Comparison of ENCODE assay signal across 14 cellular contexts in the genomic region with DNA sequence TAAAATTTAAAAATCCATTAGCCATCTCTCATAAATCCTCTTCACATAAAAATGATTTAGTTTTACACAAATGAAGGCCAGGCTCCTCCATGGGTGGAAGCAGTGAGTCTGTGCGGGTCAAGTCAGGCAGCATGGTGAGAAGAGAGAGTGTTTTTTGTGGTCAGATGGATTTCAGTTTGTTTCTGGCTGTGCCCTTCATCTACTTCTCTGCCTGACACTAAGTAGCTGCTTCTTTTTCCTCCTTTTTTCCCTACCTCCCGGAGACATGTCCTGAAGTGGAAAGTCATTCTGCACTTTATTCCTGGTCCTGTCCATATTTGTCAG. TPM values are rescaled to one million over a fixed set of nuclear protein-coding genes. Genes with fewer than 3 reads are reported as not detected.
DNase-seq lines count a peak whose midpoint lies in the region; ATAC-seq and TF ChIP-seq lines count a peak whose summit lies in the region.
"Had no signal": no experiment of that assay in that cellular context is flagged by ENCODE, and none has a peak within 500 bp of the region (broad histone marks: within the 10 kb centered on the region; RNA-seq: fewer than 3 reads in every experiment).

No MANE protein-coding gene starts in this region.

- DNase-seq in GM13977 (ENCODE audit: low spot score) (no peak), HT-29 (ENCODE audit: low spot score) (peak; percentile 33), fibroblast of lung (ENCODE audit: low read depth in 2 of 2) (no peak), cerebellar cortex (ENCODE audit: low spot score) (no peak), DMS 273 treated with DMSO at 0.1 percent for 48 hours (lab: John Stamatoyannopoulos, UW) (no peak), NCI-H1436 (lab: John Stamatoyannopoulos, UW) (no peak)
- no peak for DNase-seq in activated T-helper 1 cell treated with anti-CD3 and anti-CD28 coated beads, Interleukin-12 subunit alpha, Interleukin-12 subunit beta, Interleukin-2, Interleukin-4 antibody, amounts not matched to agents 30 ng/mL and 10 ng/mL and 1 ng/mL, durations not matched to agents 14 hours and 24 hours and 36 hours (ENCODE audit: low spot score)
- DNase-seq: activated naive CD8-positive, alpha-beta T cell treated with anti-CD3 and anti-CD28 coated beads for 36 hours; NCI-H187 treated with DMSO at 0.1 percent for 48 hours; stimulated activated CD4-positive, alpha-beta T cell treated with anti-CD3 and anti-CD28 coated beads, Interleukin-2, amount 100 ng/mL, for 48 hours had no signal

- ATAC-seq in GM21447 (IDR thresholded peaks at IDR 0.05; ENCODE audit: unreplicated experiment) = peak; percentile 67
- ATAC-seq: stimulated activated memory B cell treated with anti-CD40 and anti-IgM and Interleukin-4, amounts not matched to agents 10 μg/mL and 1 μg/mL and 100 μg/mL, for 72 hours had no signal

- no peaks in the 10 kb centered on the region for H3K27me3 ChIP-seq in fibroblast of lung (ENCODE audit: control insufficient read depth, insufficient read depth, low read length)
- H3K27me3 ChIP-seq: SJSA1 had no signal

- no peak overlapping the region for H3K27ac Mint-ChIP-seq in activated T-helper 1 cell treated with anti-CD3 and anti-CD28 coated beads, Interleukin-12 subunit alpha, Interleukin-12 subunit beta, Interleukin-2, Interleukin-4 antibody, amounts not matched to agents 30 ng/mL and 10 ng/mL and 1 ng/mL, durations not matched to agents 14 hours and 24 hours and 36 hours
- H3K27ac Mint-ChIP-seq: activated naive CD8-positive, alpha-beta T cell treated with anti-CD3 and anti-CD28 coated beads for 36 hours; stimulated activated memory B cell treated with anti-CD40 and anti-IgM and Interleukin-4, amounts not matched to agents 10 μg/mL and 1 μg/mL and 100 μg/mL, for 72 hours had no signal

- no peaks in the 10 kb centered on the region for H3K9me3 ChIP-seq in fibroblast of lung (ENCODE audit: control insufficient read depth, insufficient read depth, low read depth, low read length)
- H3K9me3 ChIP-seq: SJSA1 had no signal

- in situ Hi-C loops in GM13977 (cut with MboI; ENCODE audit: low pct_unique_long_range_greater_than_20kb, low sequenced_read_pairs, unreplicated experiment) = no loop called here

- H3K4me3 ChIP-seq in fibroblast of lung (replicated peaks in 1 of 4; ENCODE audit: control extremely low read depth in 1 of 4, insufficient read depth in 1 of 4, low read depth in 3 of 4, low read length in 4 of 4) = no peak overlapping the region
- H3K4me3 ChIP-seq: SJSA1 had no signal

- no peaks in the 10 kb centered on the region for H3K4me1 Mint-ChIP-seq in activated T-helper 1 cell treated with anti-CD3 and anti-CD28 coated beads, Interleukin-12 subunit alpha, Interleukin-12 subunit beta, Interleukin-2, Interleukin-4 antibody, amounts not matched to agents 30 ng/mL and 10 ng/mL and 1 ng/mL, durations not matched to agents 14 hours and 24 hours and 36 hours (ENCODE audit: low read depth)
- H3K4me1 Mint-ChIP-seq: activated naive CD8-positive, alpha-beta T cell treated with anti-CD3 and anti-CD28 coated beads for 36 hours; stimulated activated memory B cell treated with anti-CD40 and anti-IgM and Interleukin-4, amounts not matched to agents 10 μg/mL and 1 μg/mL and 100 μg/mL, for 72 hours had no signal

- H3K27ac ChIP-seq in fibroblast of lung (ENCODE audit: insufficient read depth, low read length) = no peak overlapping the region
- H3K27ac ChIP-seq: SJSA1, VCaP had no signal

- H3K4me2 ChIP-seq in fibroblast of lung (ENCODE audit: extremely low read depth, insufficient read depth, low read length) = no peak overlapping the region

- no peaks in the 10 kb centered on the region for H3K36me3 Mint-ChIP-seq in activated T-helper 1 cell treated with anti-CD3 and anti-CD28 coated beads, Interleukin-12 subunit alpha, Interleukin-12 subunit beta, Interleukin-2, Interleukin-4 antibody, amounts not matched to agents 30 ng/mL and 10 ng/mL and 1 ng/mL, durations not matched to agents 14 hours and 24 hours and 36 hours (ENCODE audit: low read depth)
- H3K36me3 Mint-ChIP-seq: activated naive CD8-positive, alpha-beta T cell treated with anti-CD3 and anti-CD28 coated beads for 36 hours; stimulated activated memory B cell treated with anti-CD40 and anti-IgM and Interleukin-4, amounts not matched to agents 10 μg/mL and 1 μg/mL and 100 μg/mL, for 72 hours had no signal

- intact Hi-C loops in activated T-helper 1 cell treated with anti-CD3 and anti-CD28 coated beads, Interleukin-12 subunit alpha, Interleukin-12 subunit beta, Interleukin-2, Interleukin-4 antibody, amounts not matched to agents 30 ng/mL and 10 ng/mL and 1 ng/mL, durations not matched to agents 14 hours and 24 hours and 36 hours (cut with micrococcal nuclease) = no loop called here

- H2AFZ ChIP-seq in fibroblast of lung (ENCODE audit: low read length) = peak overlapping the region; percentile 12

- no peaks in the 10 kb centered on the region for H3K79me2 ChIP-seq in fibroblast of lung (ENCODE audit: control insufficient read depth, insufficient read depth, low read length)

- no peaks in the 10 kb centered on the region for H3K9me3 Mint-ChIP-seq in activated T-helper 1 cell treated with anti-CD3 and anti-CD28 coated beads, Interleukin-12 subunit alpha, Interleukin-12 subunit beta, Interleukin-2, Interleukin-4 antibody, amounts not matched to agents 30 ng/mL and 10 ng/mL and 1 ng/mL, durations not matched to agents 14 hours and 24 hours and 36 hours
- H3K9me3 Mint-ChIP-seq: activated naive CD8-positive, alpha-beta T cell treated with anti-CD3 and anti-CD28 coated beads for 36 hours had no signal

- no peaks in the 10 kb centered on the region for H4K20me1 ChIP-seq in fibroblast of lung (ENCODE audit: control insufficient read depth, extremely low read depth, insufficient read depth, low read length)

- H3K27me3 Mint-ChIP-seq in activated T-helper 1 cell treated with anti-CD3 and anti-CD28 coated beads, Interleukin-12 subunit alpha, Interleukin-12 subunit beta, Interleukin-2, Interleukin-4 antibody, amounts not matched to agents 30 ng/mL and 10 ng/mL and 1 ng/mL, durations not matched to agents 14 hours and 24 hours and 36 hours (ENCODE audit: insufficient read depth) = no peaks in the 10 kb centered on the region
- H3K27me3 Mint-ChIP-seq: stimulated activated memory B cell treated with anti-CD40 and anti-IgM and Interleukin-4, amounts not matched to agents 10 μg/mL and 1 μg/mL and 100 μg/mL, for 72 hours had no signal

- H3K36me3 ChIP-seq in fibroblast of lung (ENCODE audit: control insufficient read depth, insufficient read depth, low read length) = no peaks in the 10 kb centered on the region
- H3K36me3 ChIP-seq: SJSA1 had no signal

- no peak overlapping the region for H3K9ac ChIP-seq in fibroblast of lung (ENCODE audit: insufficient read depth, low read length)

- no peak overlapping the region for H3K4me3 Mint-ChIP-seq in activated T-helper 1 cell treated with anti-CD3 and anti-CD28 coated beads, Interleukin-12 subunit alpha, Interleukin-12 subunit beta, Interleukin-2, Interleukin-4 antibody, amounts not matched to agents 30 ng/mL and 10 ng/mL and 1 ng/mL, durations not matched to agents 14 hours and 24 hours and 36 hours
- H3K4me3 Mint-ChIP-seq: activated naive CD8-positive, alpha-beta T cell treated with anti-CD3 and anti-CD28 coated beads for 36 hours; stimulated activated memory B cell treated with anti-CD40 and anti-IgM and Interleukin-4, amounts not matched to agents 10 μg/mL and 1 μg/mL and 100 μg/mL, for 72 hours had no signal

- TF ChIP-seq CTCF in GM13977 (IDR thresholded peaks at IDR 0.05; ENCODE audit: extremely low read depth, insufficient read depth, missing control alignments) (peak; percentile 4), fibroblast of lung (conservative IDR thresholded peaks at IDR 0.05 in 1 of 2, IDR thresholded peaks at IDR 0.05 in 1 of 2; ENCODE audit: low read depth in 1 of 2, low read length in 2 of 2) (no peak)

- no peaks in the 10 kb centered on the region for H3K4me1 ChIP-seq in fibroblast of lung (ENCODE audit: control insufficient read depth, extremely low read depth, insufficient read depth, low read length)
- H3K4me1 ChIP-seq: SJSA1 had no signal

RNA-seq across cellular contexts. Expression of a gene that starts 10.3 kb away (rescaled TPM):
- total RNA-seq in HT-29 (2014; rRNA removed; shearing (Covaris generic)) = 10.6 and 14.3 TPM in 2 replicates
- 3.9 and 5.8 TPM in 2 replicates for total RNA-seq in fibroblast of lung
- 2.8 and 5.8 TPM in 2 replicates for polyA plus RNA-seq in fibroblast of lung
- polyA plus RNA-seq in fibroblast of lung (2012) = 1.6 and 3.9 TPM in 2 replicates
- polyA minus RNA-seq in fibroblast of lung (ENCODE audit: low replicate concordance) = 0.71 and 1.0 TPM in 2 replicates
- 0.20 and 0.21 TPM in 2 replicates for total RNA-seq in activated T-helper 1 cell treated with anti-CD3 and anti-CD28 coated beads, Interleukin-12 subunit alpha, Interleukin-12 subunit beta, Interleukin-2, Interleukin-4 antibody, amounts not matched to agents 30 ng/mL and 10 ng/mL and 1 ng/mL, durations not matched to agents 14 hours and 24 hours and 36 hours
